Comparison of ENCODE assay signal across 7 cellular contexts in the genomic region with DNA sequence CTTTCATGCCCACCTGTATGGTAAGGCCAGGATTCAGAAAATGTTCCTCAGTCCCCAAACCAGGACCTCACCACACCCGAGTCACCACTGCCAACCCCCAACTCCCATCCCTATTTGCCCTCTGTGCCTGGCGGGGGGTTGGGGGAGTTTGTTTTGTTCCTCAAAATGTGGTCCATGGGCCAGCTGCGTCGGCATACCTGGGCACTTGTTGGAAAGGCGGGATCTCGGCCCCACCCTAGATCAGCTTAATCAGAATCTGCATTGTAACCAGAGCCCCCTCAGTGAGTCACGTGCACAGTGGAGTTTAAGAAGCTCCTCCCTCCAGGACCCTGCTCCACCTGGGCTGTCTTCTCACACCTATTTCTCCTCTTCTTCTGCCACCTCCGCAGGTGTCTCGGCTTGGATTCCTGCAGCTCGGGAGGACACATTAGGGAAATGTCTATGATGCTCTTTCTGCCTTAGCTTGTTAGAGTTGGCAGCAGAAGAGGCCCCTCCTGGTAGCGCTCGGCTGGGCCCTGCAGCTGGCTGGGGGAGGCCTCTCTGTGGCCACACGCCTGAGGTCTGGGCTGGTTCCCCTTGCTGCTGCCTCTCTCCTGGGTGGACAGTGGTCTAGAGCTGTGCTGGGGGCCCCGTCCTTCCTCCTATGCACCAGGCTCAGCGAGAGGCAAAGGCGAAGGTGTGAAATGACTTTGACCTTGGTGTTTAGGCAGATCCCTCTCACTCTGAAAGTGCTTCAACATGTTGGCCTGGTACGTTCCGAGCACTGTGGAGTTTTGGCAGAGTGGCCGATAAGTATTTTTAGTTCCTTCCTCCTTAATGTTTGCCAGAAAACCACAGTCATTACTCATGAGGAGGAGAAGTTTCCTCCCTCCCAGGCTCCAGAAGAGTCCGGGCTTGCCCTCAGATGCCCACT. TPM values are rescaled to one million over a fixed set of nuclear protein-coding genes. Genes with fewer than 3 reads are reported as not detected.
A peak's percentile ranks its signal among the peaks of the same experiment; 100 is the strongest.
DNase-seq lines count a peak whose midpoint lies in the region; ATAC-seq, FAIRE-seq and TF ChIP-seq lines count a peak whose summit lies in the region.

No MANE protein-coding gene starts in this region.

- no peaks in the 10 kb centered on the region for H3K36me3 Mint-ChIP-seq in stimulated activated naive B cell treated with anti-CD40 and anti-IgM and Interleukin-4, amounts not matched to agents 10 μg/mL and 1 μg/mL and 100 μg/mL, for 72 hours

- H3K4me3 ChIP-seq in ascending aorta: peak overlapping the region in 1 of 2 donors; percentile 43

- TF ChIP-seq POLR2A in GM12892 (IDR thresholded peaks at IDR 0.05; ENCODE audit: low read depth, low read length): no peak

- peak; percentile 27 for DNase-seq in GM12892 (ENCODE audit: insufficient read length)
- peak; percentile 86 for DNase-seq in NCI-H226
- peak; percentile 9 to 84 for DNase-seq in ascending aorta (ENCODE audit: low spot score in 2 of 2)
- DNase-seq in iPS-NIHi11 (ENCODE audit: low spot score): peak; percentile 41
- DNase-seq in stimulated activated naive B cell treated with anti-CD40 and anti-IgM and Interleukin-4, amounts not matched to agents 10 μg/mL and 1 μg/mL and 100 μg/mL, for 72 hours: peak; percentile 9
- no peak for DNase-seq in NCI-H1092 treated with DMSO at 0.1 percent for 48 hours (lab: John Stamatoyannopoulos, UW)

- TF ChIP-seq CTCF in ascending aorta (IDR thresholded peaks at IDR 0.05): no peak

- ATAC-seq in stimulated activated naive B cell treated with anti-CD40 and anti-IgM and Interleukin-4, amounts not matched to agents 10 μg/mL and 1 μg/mL and 100 μg/mL, for 72 hours (replicated peaks): peak; percentile 76 to 83
- no peak for ATAC-seq in HG03354 (IDR thresholded peaks at IDR 0.05; ENCODE audit: poor library complexity, severe bottlenecking, unreplicated experiment)

- peaks cover 6 to 11% of the 10 kb centered on the region in 2 donors for H3K4me1 ChIP-seq in ascending aorta

- peak overlapping the region; percentile 90 to 93 for H3K27ac ChIP-seq in ascending aorta

- H3K4me3 Mint-ChIP-seq in stimulated activated naive B cell treated with anti-CD40 and anti-IgM and Interleukin-4, amounts not matched to agents 10 μg/mL and 1 μg/mL and 100 μg/mL, for 72 hours: peak overlapping the region in 1 of 2 donors; percentile 36

- H3K9me3 Mint-ChIP-seq in stimulated activated naive B cell treated with anti-CD40 and anti-IgM and Interleukin-4, amounts not matched to agents 10 μg/mL and 1 μg/mL and 100 μg/mL, for 72 hours: peaks cover 0 to 2% of the 10 kb centered on the region in 2 donors

- H3K4me1 Mint-ChIP-seq in stimulated activated naive B cell treated with anti-CD40 and anti-IgM and Interleukin-4, amounts not matched to agents 10 μg/mL and 1 μg/mL and 100 μg/mL, for 72 hours: peaks cover 12% of the 10 kb centered on the region in 2 donors

- peaks cover 5 to 7% of the 10 kb centered on the region in 2 donors for H3K27me3 Mint-ChIP-seq in stimulated activated naive B cell treated with anti-CD40 and anti-IgM and Interleukin-4, amounts not matched to agents 10 μg/mL and 1 μg/mL and 100 μg/mL, for 72 hours

- H3K36me3 ChIP-seq in ascending aorta: no peaks in the 10 kb centered on the region

- H3K27ac Mint-ChIP-seq in stimulated activated naive B cell treated with anti-CD40 and anti-IgM and Interleukin-4, amounts not matched to agents 10 μg/mL and 1 μg/mL and 100 μg/mL, for 72 hours: peak overlapping the region; percentile 11

- no peaks in the 10 kb centered on the region for H3K27me3 ChIP-seq in ascending aorta

- intact Hi-C loops in ascending aorta (cut with DNase I): loop anchor here (1.0 kb wide), 1 partner anchor 41 kb away; no protein-coding TSS in a partner anchor

- no peaks in the 10 kb centered on the region for H3K9me3 ChIP-seq in ascending aorta

- peak; percentile 60 for FAIRE-seq in GM12892 (lab: Jason Lieb, UNC)

RNA-seq across cellular contexts. Expression of a gene that starts 41.8 kb away (rescaled TPM):
- polyA plus RNA-seq in GM12892 (2012; ENCODE audit: missing spikeins): 53.9 TPM
- total RNA-seq in ascending aorta: 53.3 TPM

RNA-seq across cellular contexts. Expression of a gene that starts 41.8 kb away (rescaled TPM):
- polyA plus RNA-seq in GM12892 (2012; ENCODE audit: missing spikeins): 37.0 TPM
- total RNA-seq in ascending aorta: 12.9 TPM
